Comparison of ENCODE assay signal across 8 cellular contexts in genomic region chr11:86218125-86219081, GRCh38. TPM values are rescaled to one million over a fixed set of nuclear protein-coding genes. Genes with fewer than 3 reads are reported as not detected.
A peak's percentile ranks its signal among the peaks of the same experiment; 100 is the strongest.
DNase-seq lines count a peak whose midpoint lies in the region; ATAC-seq and TF ChIP-seq lines count a peak whose summit lies in the region.

No MANE protein-coding gene starts in this region.

- H3K9me3 Mint-ChIP-seq in GM23338: no peaks in the 10 kb centered on the region
- peaks cover 8% of the 10 kb centered on the region for H3K9me3 Mint-ChIP-seq in activated naive CD8-positive, alpha-beta T cell treated with anti-CD3 and anti-CD28 coated beads for 36 hours

- no peak overlapping the region for H3K27ac Mint-ChIP-seq in GM23338
- H3K27ac Mint-ChIP-seq in activated naive CD8-positive, alpha-beta T cell treated with anti-CD3 and anti-CD28 coated beads for 36 hours: peak overlapping the region; percentile 51

- intact Hi-C loops in heart right ventricle (cut with DNase I) (loop anchor here in 9 of 10 donors (1.0 to 10.0 kb wide), 9 partner anchors 276 to 621 kb away; partner anchors contain the start of gene CCDC83 (in 7 of the 9)), aorta (cut with DNase I) (loop anchor here (5.0 to 10.0 kb wide), 3 partner anchors 276 to 364 kb away; partner anchors contain the start of gene CCDC83 (in 2 of the 2))

- peak; percentile 95 for ATAC-seq in GM23338
- peak; percentile 83 to 96 (median 92) for ATAC-seq in heart right ventricle
- ATAC-seq in aorta (ENCODE audit: low FRiP score): peak; percentile 89

- H3K9me2 ChIP-seq in GM23338 (ENCODE audit: insufficient read depth): no peaks in the 10 kb centered on the region; the same call in 1 of the 2 replicates
- no peaks in the 10 kb centered on the region for H3K9me2 ChIP-seq in Loucy (replicated peaks; ENCODE audit: low read depth, low read length)

- peak overlapping the region; percentile 98 for H2AFZ ChIP-seq in GM23338
- peak overlapping the region; percentile 70 for H2AFZ ChIP-seq in Loucy (ENCODE audit: low read length)

- H3K27me3 ChIP-seq in GM23338 (ENCODE audit: insufficient read depth) (no peaks in the 10 kb centered on the region), Loucy (ENCODE audit: insufficient read depth, low read length, poor library complexity, severe bottlenecking) (no peaks in the 10 kb centered on the region), heart right ventricle (no peaks in the 10 kb centered on the region), aorta (ENCODE audit: control insufficient read depth in 1 of 2, insufficient read depth in 2 of 2, low read length in 1 of 2) (peaks cover 0 to 1% of the 10 kb centered on the region in 2 donors)

- H3K4me1 ChIP-seq in GM23338 (ENCODE audit: insufficient read depth) (no peaks in the 10 kb centered on the region), Loucy (ENCODE audit: insufficient read depth, low read length, poor library complexity, severe bottlenecking) (peaks cover 9% of the 10 kb centered on the region), heart right ventricle (peaks cover 0 to 19% (median 7%) of the 10 kb centered on the region in 9 donors), aorta (ENCODE audit: control insufficient read depth in 1 of 2, insufficient read depth in 2 of 2, low read length in 2 of 2) (peaks cover 0 to 2% of the 10 kb centered on the region in 2 donors)

- 21 to 29% methylated on average over 14 of the region's 14 CpGs for WGBS in heart right ventricle, 2 donors
- WGBS in aorta, 2 donors: 7 to 8% methylated on average over 14 of the region's 14 CpGs

- peak; percentile 83 to 93 for TF ChIP-seq CTCF in GM23338 (conservative IDR thresholded peaks at IDR 0.05; ENCODE audit: low read depth in 2 of 2)
- TF ChIP-seq CTCF in Loucy (conservative IDR thresholded peaks at IDR 0.05; ENCODE audit: low read length): peak; percentile 92
- TF ChIP-seq CTCF in heart right ventricle (IDR thresholded peaks at IDR 0.05): peak; percentile 75 to 96 (median 91)

- H3K4me2 ChIP-seq in GM23338 (no peak overlapping the region), Loucy (ENCODE audit: low read depth, low read length, poor library complexity, severe bottlenecking) (no peak overlapping the region)

- H4K20me1 ChIP-seq in GM23338 (replicated peaks; ENCODE audit: insufficient read depth) (no peaks in the 10 kb centered on the region), Loucy (ENCODE audit: insufficient read depth, low read length, poor library complexity, severe bottlenecking) (no peaks in the 10 kb centered on the region)

- H3K36me3 ChIP-seq in GM23338 (ENCODE audit: insufficient read depth) (no peaks in the 10 kb centered on the region), Loucy (ENCODE audit: insufficient read depth, low read length) (no peaks in the 10 kb centered on the region), heart right ventricle (no peaks in the 10 kb centered on the region), aorta (ENCODE audit: control insufficient read depth in 1 of 2, insufficient read depth in 2 of 2, low read length in 1 of 2) (no peaks in the 10 kb centered on the region)

- DNase-seq in ELF-1 (ENCODE audit: low read depth, low spot score): peak; percentile 90
- DNase-seq in GM23338 (ENCODE audit: low spot score): peak; percentile 91
- peak; percentile 83 for DNase-seq in SK-MEL-5 (ENCODE audit: low read depth, low spot score)
- DNase-seq in activated naive CD8-positive, alpha-beta T cell treated with anti-CD3 and anti-CD28 coated beads for 36 hours: peak; percentile 50
- DNase-seq in heart right ventricle: peak; percentile 52 to 77
- peak; percentile 41 for DNase-seq in pulmonary artery endothelial cell (ENCODE audit: low read depth, low spot score)
- DNase-seq in aorta: peak; percentile 78 to 84

- peak overlapping the region; percentile 10; the same call in 2 of the 3 replicates for H3K4me3 Mint-ChIP-seq in GM23338
- peak overlapping the region; percentile 46 for H3K4me3 Mint-ChIP-seq in activated naive CD8-positive, alpha-beta T cell treated with anti-CD3 and anti-CD28 coated beads for 36 hours

- H3K4me3 ChIP-seq in GM23338 (no peak overlapping the region), Loucy (ENCODE audit: low read length, poor library complexity, severe bottlenecking) (no peak overlapping the region), heart right ventricle (peak overlapping the region in 9 of 10 donors; percentile 10 to 52 (median 40)), aorta (ENCODE audit: low read length in 2 of 2) (peak overlapping the region; percentile 11 to 66)

- peaks cover 1% of the 10 kb centered on the region for H3K27me3 Mint-ChIP-seq in GM23338 (ENCODE audit: insufficient read depth, low read depth, poor library complexity)
- peaks cover 25% of the 10 kb centered on the region for H3K27me3 Mint-ChIP-seq in activated naive CD8-positive, alpha-beta T cell treated with anti-CD3 and anti-CD28 coated beads for 36 hours

- H3F3A ChIP-seq in GM23338 (replicated peaks; ENCODE audit: low read depth): no peaks in the 10 kb centered on the region
- no peaks in the 10 kb centered on the region for H3F3A ChIP-seq in Loucy (ENCODE audit: low read depth)

- H3K27ac ChIP-seq in GM23338 (ENCODE audit: low read depth) (no peak overlapping the region), heart right ventricle (peak overlapping the region in 3 of 10 donors; percentile 11 to 26 (median 22)), aorta (ENCODE audit: low read depth in 1 of 2, low read length in 2 of 2) (peak overlapping the region in 1 of 2 donors; percentile 25)

- in situ Hi-C loops in SK-MEL-5 (cut with HindIII; ENCODE audit: low pct_unique_long_range_greater_than_20kb, low sequenced_read_pairs): no loop called here

- H3K9me3 ChIP-seq in Loucy (ENCODE audit: insufficient read depth, low read depth, low read length) (no peaks in the 10 kb centered on the region), heart right ventricle (no peaks in the 10 kb centered on the region), aorta (ENCODE audit: control insufficient read depth, low read length) (no peaks in the 10 kb centered on the region)

- no peak overlapping the region for H3K9ac ChIP-seq in Loucy (ENCODE audit: low read depth, low read length, poor library complexity, severe bottlenecking)

- H3K79me2 ChIP-seq in GM23338 (replicated peaks; ENCODE audit: insufficient read depth): no peaks in the 10 kb centered on the region
- H3K79me2 ChIP-seq in Loucy (ENCODE audit: insufficient read depth, low read length): no peaks in the 10 kb centered on the region

- no peaks in the 10 kb centered on the region for H3K36me3 Mint-ChIP-seq in GM23338 (ENCODE audit: low read depth)
- peaks cover 16% of the 10 kb centered on the region for H3K36me3 Mint-ChIP-seq in activated naive CD8-positive, alpha-beta T cell treated with anti-CD3 and anti-CD28 coated beads for 36 hours

- H3K4me1 Mint-ChIP-seq in GM23338: peaks cover 2% of the 10 kb centered on the region; the same call in 2 of the 3 replicates
- peaks cover 47% of the 10 kb centered on the region for H3K4me1 Mint-ChIP-seq in activated naive CD8-positive, alpha-beta T cell treated with anti-CD3 and anti-CD28 coated beads for 36 hours

TF ChIP-seq in GM23338, 12 proteins besides CTCF, POLR2A, EP300 and RAD21 (continues in another document):
- no peak for TF ChIP-seq ETS1 (IDR thresholded peaks at IDR 0.05)

RNA-seq across cellular contexts. Expression of gene EED, which starts 26.1 kb away (rescaled TPM):
- total RNA-seq in GM23338 (2014; rRNA removed; shearing (Covaris generic)): 26.7 and 30.7 TPM in 2 replicates
- polyA plus RNA-seq in GM23338 (2016; fragmentation: Nextera tagmentation; extraction: Ambion mirVana) (23.9 and 29.7 TPM in 2 replicates), heart right ventricle (10 to 100 TPM in 1 of 2 donors, 1 to 10 TPM in 1; 8.0 to 17.3 TPM), aorta (10 to 100 TPM; 14.5 to 16.0 TPM)
- total RNA-seq in SK-MEL-5 (2014; rRNA removed; shearing (Covaris generic)): 15.8 and 17.8 TPM in 2 replicates
- polyA plus RNA-seq in SK-MEL-5 (2015; cell fraction: cytosol; rRNA removed): 11.1 and 12.7 TPM in 2 replicates
- polyA plus RNA-seq in SK-MEL-5 (2015; cell fraction: nucleus; rRNA removed): 35.5 and 41.5 TPM in 2 replicates
- 10 to 100 TPM; 85.3 to 86.7 TPM for total RNA-seq in activated naive CD8-positive, alpha-beta T cell treated with anti-CD3 and anti-CD28 coated beads for 36 hours
- total RNA-seq in heart right ventricle (10 to 100 TPM in 4 of 10 donors, 1 to 10 TPM in 6; 8.2 to 14.6 (median 9.6) TPM), pulmonary artery endothelial cell (18.7 and 27.7 TPM in 2 replicates), aorta (10 to 100 TPM; 22.0 to 26.5 TPM)

Comparison
In these comparisons a context has a peak if more than half of its experiments do, and no peak if none do; other contexts are left out.
1. DNase-seq: peak in every context shown above with its lines; median percentile 91 in GM23338; 90 in ELF-1; 83 in SK-MEL-5; 81 in aorta; 64 in heart right ventricle; 50 in activated naive CD8-positive, alpha-beta T cell treated with anti-CD3 and anti-CD28 coated beads for 36 hours; 41 in pulmonary artery endothelial cell.
2. H3K4me3 ChIP-seq: peak in heart right ventricle (9 of 10) and aorta (2 of 2); none in GM23338 (single experiment) and Loucy (single experiment).
3. Peak in every context shown above with its lines, with median percentiles within 50 percentile points of each other: ATAC-seq and CTCF ChIP-seq.